In genomic region chr5:112929336-112930081, GRCh38 we compare ENCODE assay signal across 9 cellular contexts. TPM values are rescaled to one million over a fixed set of nuclear protein-coding genes. Genes with fewer than 3 reads are reported as not detected.
DNase-seq lines count a peak whose midpoint lies in the region; ATAC-seq and TF ChIP-seq lines count a peak whose summit lies in the region.
"Had no signal": no experiment of that assay in that cellular context is flagged by ENCODE, and none has a peak within 500 bp of the region (broad histone marks: within the 10 kb centered on the region; RNA-seq: fewer than 3 reads in every experiment).

No MANE protein-coding gene starts in this region.

- no peak overlapping the region for H3K4me3 ChIP-seq in Caco-2 (ENCODE audit: low read depth, low read length)

- no TSS peak for BruUV-seq in Caco-2 (replicated peaks; lab: Mats Ljungman, UMichigan)

- intact Hi-C loops in dendritic cell treated with granulocyte-macrophage colony-stimulating factor and Interleukin-4, amounts not matched to agents 40 ng/mL and 50 ng/mL, for 4 days (cut with micrococcal nuclease): no loop called here
- intact Hi-C loops in Caco-2 (cut with micrococcal nuclease; ENCODE audit: unreplicated experiment): loop anchor here (10.0 kb wide), 2 partner anchors 225 to 375 kb away; no protein-coding TSS in a partner anchor

- POLR2A ChIA-PET in Caco-2 (lab: Charles Lee): no interaction called here

- H3K9me3 ChIP-seq in Caco-2: no peaks in the 10 kb centered on the region

- H3K27me3 Mint-ChIP-seq in dendritic cell treated with granulocyte-macrophage colony-stimulating factor and Interleukin-4, amounts not matched to agents 40 ng/mL and 50 ng/mL, for 4 days: no peaks in the 10 kb centered on the region
- H3K27me3 Mint-ChIP-seq in Caco-2 (ENCODE audit: insufficient read depth, unreplicated experiment) (no peaks in the 10 kb centered on the region), HFFc6 (ENCODE audit: insufficient read depth) (peaks cover 3% of the 10 kb centered on the region)
- H3K27me3 Mint-ChIP-seq: brain had no signal

- 0 out of 2 replicates have a peak, but pooled peaks cover 4% of the 10 kb centered on the region for H3K4me1 ChIP-seq in Caco-2

- peaks cover 64% of the 10 kb centered on the region for H3K4me1 Mint-ChIP-seq in dendritic cell treated with granulocyte-macrophage colony-stimulating factor and Interleukin-4, amounts not matched to agents 40 ng/mL and 50 ng/mL, for 4 days (ENCODE audit: low read depth)
- no peaks in the 10 kb centered on the region for H3K4me1 Mint-ChIP-seq in Caco-2 (ENCODE audit: low read depth, unreplicated experiment)
- peaks cover 16% of the 10 kb centered on the region for H3K4me1 Mint-ChIP-seq in HFFc6 (ENCODE audit: low read depth)
- H3K4me1 Mint-ChIP-seq: brain had no signal

- peak; percentile 32 for ATAC-seq in GM18499 (IDR thresholded peaks at IDR 0.05; ENCODE audit: insufficient read depth, unreplicated experiment)
- peak; percentile 78 for ATAC-seq in GM21447 (IDR thresholded peaks at IDR 0.05; ENCODE audit: unreplicated experiment)
- ATAC-seq in HG03457 (IDR thresholded peaks at IDR 0.05; ENCODE audit: unreplicated experiment): peak; percentile 77

- no peaks in the 10 kb centered on the region for H3K36me3 ChIP-seq in Caco-2 (ENCODE audit: control insufficient read depth, insufficient read depth, low read length)

- peaks cover 5% of the 10 kb centered on the region for H3K36me3 Mint-ChIP-seq in dendritic cell treated with granulocyte-macrophage colony-stimulating factor and Interleukin-4, amounts not matched to agents 40 ng/mL and 50 ng/mL, for 4 days (ENCODE audit: low read depth)
- no peaks in the 10 kb centered on the region for H3K36me3 Mint-ChIP-seq in Caco-2 (ENCODE audit: insufficient read depth, unreplicated experiment)
- no peaks in the 10 kb centered on the region for H3K36me3 Mint-ChIP-seq in HFFc6 (ENCODE audit: low read depth)
- H3K36me3 Mint-ChIP-seq: brain had no signal

- peaks cover 9% of the 10 kb centered on the region for H3K9me3 Mint-ChIP-seq in dendritic cell treated with granulocyte-macrophage colony-stimulating factor and Interleukin-4, amounts not matched to agents 40 ng/mL and 50 ng/mL, for 4 days
- H3K9me3 Mint-ChIP-seq in Caco-2 (ENCODE audit: unreplicated experiment): no peaks in the 10 kb centered on the region
- no peaks in the 10 kb centered on the region for H3K9me3 Mint-ChIP-seq in HFFc6
- H3K9me3 Mint-ChIP-seq: brain had no signal

- no peak overlapping the region for H3K4me3 Mint-ChIP-seq in dendritic cell treated with granulocyte-macrophage colony-stimulating factor and Interleukin-4, amounts not matched to agents 40 ng/mL and 50 ng/mL, for 4 days
- H3K4me3 Mint-ChIP-seq in Caco-2 (ENCODE audit: unreplicated experiment) (no peak overlapping the region), HFFc6 (no peak overlapping the region)
- H3K4me3 Mint-ChIP-seq: brain had no signal

- H3K27ac Mint-ChIP-seq in dendritic cell treated with granulocyte-macrophage colony-stimulating factor and Interleukin-4, amounts not matched to agents 40 ng/mL and 50 ng/mL, for 4 days: peak overlapping the region; percentile 77
- H3K27ac Mint-ChIP-seq in Caco-2 (ENCODE audit: unreplicated experiment) (no peak overlapping the region), HFFc6 (no peak overlapping the region)
- H3K27ac Mint-ChIP-seq: brain had no signal

- CTCF ChIA-PET in Caco-2 (lab: Charles Lee): interaction anchor here (0.7 kb wide), 1 partner anchor 47 kb away, joined by 5 read pairs; no protein-coding TSS in a partner anchor

- DNase-seq in Caco-2 (no peak), HFFc6 (no peak), A172 (ENCODE audit: low spot score) (no peak)
- DNase-seq in stimulated activated CD4-positive, alpha-beta T cell treated with anti-CD3 and anti-CD28 coated beads, Interleukin-1b, Interleukin-23, amount 100 ng/mL, for 48 hours: no peak

- no peaks in the 10 kb centered on the region for H3K27me3 ChIP-seq in Caco-2 (replicated peaks; ENCODE audit: control insufficient read depth, insufficient read depth, low read length)

- no peak for TF ChIP-seq CTCF in Caco-2 (IDR thresholded peaks at IDR 0.05; ENCODE audit: insufficient read depth in 1 of 2, low read depth in 1 of 2, low read length in 1 of 2, severe bottlenecking in 1 of 2, unreplicated experiment in 1 of 2)
- no peak for TF ChIP-seq CTCF in HFFc6 (IDR thresholded peaks at IDR 0.05)

RNA-seq across cellular contexts. Expression of gene REEP5, which starts 7.5 kb away (rescaled TPM):
- total RNA-seq in Caco-2 (2022): 88.2 and 99.3 TPM in 2 replicates
- 100 to 1,000 TPM in 4 of 6 experiments, 10 to 100 TPM in 2; 95.9 to 143 (median 107) TPM for total RNA-seq in HFFc6 (2021; fragmentation: NEBNext Ultra II Directional; extraction: Animal tissue kit (Norgen Biotek cat#: 25700))
- total RNA-seq in A172 (2014; rRNA removed; shearing (Covaris generic)): 31.6 and 36.0 TPM in 2 replicates

RNA-seq across cellular contexts. Expression of gene DCP2, which starts 47.1 kb away (rescaled TPM):
- total RNA-seq in Caco-2 (2022): 146 and 149 TPM in 2 replicates
- 10 to 100 TPM; 16.4 to 18.4 (median 18.0) TPM for total RNA-seq in HFFc6 (2021; fragmentation: NEBNext Ultra II Directional; extraction: Animal tissue kit (Norgen Biotek cat#: 25700))
- total RNA-seq in A172 (2014; rRNA removed; shearing (Covaris generic)): 35.7 and 41.7 TPM in 2 replicates
